17 cellular contexts compared by ENCODE assay signal in genomic region chr3:171364500-171364899, GRCh38.
A peak's percentile ranks its signal among the peaks of the same experiment; 100 is the strongest.
DNase-seq lines count a peak whose midpoint lies in the region; ATAC-seq, FAIRE-seq and TF ChIP-seq lines count a peak whose summit lies in the region.
"Had no signal": no experiment of that assay in that cellular context is flagged by ENCODE, and none has a peak within 500 bp of the region (broad histone marks: within the 10 kb centered on the region; RNA-seq: fewer than 3 reads in every experiment).

No MANE protein-coding gene starts in this region.

- no peak for ATAC-seq in central memory CD8-positive, alpha-beta T cell (replicated peaks; ENCODE audit: extremely low read depth, poor library complexity, severe bottlenecking)
- peak; percentile 76 for ATAC-seq in mucosa of descending colon
- ATAC-seq in pancreas = no peak

- H3K4me3 Mint-ChIP-seq in central memory CD8-positive, alpha-beta T cell = no peak overlapping the region
- H3K4me3 Mint-ChIP-seq in HFFc6 = no peak overlapping the region
- H3K4me3 Mint-ChIP-seq: CD4-positive, alpha-beta memory T cell had no signal

- no peak overlapping the region for H3K27ac ChIP-seq in pancreas

- no peaks in the 10 kb centered on the region for H3K27me3 ChIP-seq in pancreas

- peak overlapping the region; percentile 11 for H3K27ac Mint-ChIP-seq in central memory CD8-positive, alpha-beta T cell (ENCODE audit: low read depth)
- no peak overlapping the region for H3K27ac Mint-ChIP-seq in HFFc6

- DNase-seq in SK-N-DZ (ENCODE audit: low spot score) (peak; percentile 33), mucosa of descending colon (no peak), pancreas (no peak), EL (no peak), HFFc6 (no peak)
- no peak for DNase-seq in central memory CD8-positive, alpha-beta T cell (ENCODE audit: low spot score in 2 of 2)
- DNase-seq: C1 segment of cervical spinal cord; Calu3; CD4-positive, alpha-beta memory T cell; COR-L47; DMS53; DMS79 treated with DMSO at 0.1 percent for 48 hours; GOT3 had no signal

- H3K4me3 ChIP-seq in mucosa of descending colon (no peak overlapping the region), pancreas (no peak overlapping the region)
- H3K4me3 ChIP-seq: HAP-1 had no signal

- H3K9me3 Mint-ChIP-seq in central memory CD8-positive, alpha-beta T cell = no peaks in the 10 kb centered on the region
- no peaks in the 10 kb centered on the region for H3K9me3 Mint-ChIP-seq in HFFc6

- H3K36me3 Mint-ChIP-seq in central memory CD8-positive, alpha-beta T cell (ENCODE audit: insufficient read depth) = peaks cover 8% of the 10 kb centered on the region
- peaks cover 4% of the 10 kb centered on the region; the same call in 1 of the 2 replicates for H3K36me3 Mint-ChIP-seq in HFFc6 (ENCODE audit: low read depth)

- TF ChIP-seq CTCF in mucosa of descending colon (IDR thresholded peaks at IDR 0.05) (no peak), pancreas (IDR thresholded peaks at IDR 0.05) (no peak), HFFc6 (IDR thresholded peaks at IDR 0.05) (no peak)

- no peaks in the 10 kb centered on the region for H3K27me3 Mint-ChIP-seq in central memory CD8-positive, alpha-beta T cell
- no peaks in the 10 kb centered on the region for H3K27me3 Mint-ChIP-seq in HFFc6 (ENCODE audit: insufficient read depth)
- H3K27me3 Mint-ChIP-seq: CD4-positive, alpha-beta memory T cell had no signal

- H3K9me3 ChIP-seq in mucosa of descending colon (no peaks in the 10 kb centered on the region), pancreas (no peaks in the 10 kb centered on the region)
- H3K9me3 ChIP-seq: HAP-1 had no signal

- H3K36me3 ChIP-seq in mucosa of descending colon (ENCODE audit: low read depth) (no peaks in the 10 kb centered on the region), pancreas (no peaks in the 10 kb centered on the region)
- H3K36me3 ChIP-seq: HAP-1 had no signal

- peaks cover 10% of the 10 kb centered on the region for H3K4me1 ChIP-seq in mucosa of descending colon (ENCODE audit: low read depth)
- peaks cover 0 to 2% (median 0%) of the 10 kb centered on the region in 3 donors for H3K4me1 ChIP-seq in pancreas

- FAIRE-seq in pancreas (lab: Jason Lieb, UNC) = peak; percentile 34
- FAIRE-seq: G401.6, GM12892, H54 had no signal

- H3K4me1 Mint-ChIP-seq in central memory CD8-positive, alpha-beta T cell = peaks cover 53% of the 10 kb centered on the region
- H3K4me1 Mint-ChIP-seq in HFFc6 (ENCODE audit: low read depth) = peaks cover 11% of the 10 kb centered on the region

- intact Hi-C loops in mucosa of descending colon (cut with DNase I, micrococcal nuclease) (no loop called here), pancreas (cut with DNase I) (no loop called here)
